1 cellular context compared by ENCODE assay signal in genomic region chr2:48315847-48316194, GRCh38.
TF ChIP-seq lines count a peak whose summit lies in the region.

No MANE protein-coding gene starts in this region.

TF ChIP-seq in GM12878, 131 proteins besides CTCF, POLR2A, EP300 and RAD21 (continued from another document):
- TF ChIP-seq SKIL (IDR thresholded peaks at IDR 0.05; ENCODE audit: low read depth, poor library complexity, severe bottlenecking): no peak
- no peak for TF ChIP-seq BCLAF1 (IDR thresholded peaks at IDR 0.05)
- no peak for TF ChIP-seq GATAD2B (conservative IDR thresholded peaks at IDR 0.05; ENCODE audit: low read depth)
- TF ChIP-seq MLLT1 (IDR thresholded peaks at IDR 0.05): peak; percentile 30; the same call in 1 of the 2 replicates
- TF ChIP-seq E4F1 (IDR thresholded peaks at IDR 0.05; ENCODE audit: borderline replicate concordance, partially characterized antibody): no peak
- TF ChIP-seq RELA (IDR thresholded peaks at IDR 0.05; ENCODE audit: borderline replicate concordance, partially characterized antibody): no peak
- no peak for TF ChIP-seq ZNF687 (IDR thresholded peaks at IDR 0.05)
- TF ChIP-seq LARP7 (IDR thresholded peaks at IDR 0.05): no peak
- TF ChIP-seq IRF5 (IDR thresholded peaks at IDR 0.05; ENCODE audit: borderline replicate concordance): no peak
- TF ChIP-seq PRDM15 (CRISPR knock-in tag; IDR thresholded peaks at IDR 0.05): no peak
- no peak for TF ChIP-seq SMAD5 (IDR thresholded peaks at IDR 0.05; ENCODE audit: low read depth)
- no peak for TF ChIP-seq HDAC6 (IDR thresholded peaks at IDR 0.05; ENCODE audit: unreplicated experiment)
- no peak for TF ChIP-seq ZZZ3 (IDR thresholded peaks at IDR 0.05; ENCODE audit: control insufficient read depth, insufficient read length, low read depth)
- TF ChIP-seq SUPT20H (IDR thresholded peaks at IDR 0.05; ENCODE audit: borderline replicate concordance, control insufficient read depth, low read depth, low read length): no peak
- TF ChIP-seq IKZF2 (IDR thresholded peaks at IDR 0.05): peak in 1 of 2 experiments; percentile 25; a peak in 1 of 4 replicates
- 0 out of 2 replicates have a peak, but pooled peaks have one; percentile 7 for TF ChIP-seq NBN (IDR thresholded peaks at IDR 0.05)
- TF ChIP-seq YBX1 (IDR thresholded peaks at IDR 0.05): no peak
- no peak for TF ChIP-seq CHD1 (IDR thresholded peaks at IDR 0.05; ENCODE audit: low read depth, low read length)
- TF ChIP-seq E2F4 (IDR thresholded peaks at IDR 0.05; ENCODE audit: low read depth, low read length): no peak
- no peak for TF ChIP-seq TCF12 (IDR thresholded peaks at IDR 0.05; ENCODE audit: low read depth, low read length)
- TF ChIP-seq RUNX3 (IDR thresholded peaks at IDR 0.05; ENCODE audit: low read length): peak; percentile 50
- TF ChIP-seq EED (IDR thresholded peaks at IDR 0.05; ENCODE audit: low read depth): no peak
- TF ChIP-seq MTA2 (IDR thresholded peaks at IDR 0.05; ENCODE audit: low read depth): no peak
- peak; percentile 70 for TF ChIP-seq RAD51 (IDR thresholded peaks at IDR 0.05)
- TF ChIP-seq MAX (IDR thresholded peaks at IDR 0.05; ENCODE audit: low read depth, low read length): peak; percentile 66; the same call in 1 of the 2 replicates
